ENCODE assay signal across 13 cellular contexts in the genomic region with DNA sequence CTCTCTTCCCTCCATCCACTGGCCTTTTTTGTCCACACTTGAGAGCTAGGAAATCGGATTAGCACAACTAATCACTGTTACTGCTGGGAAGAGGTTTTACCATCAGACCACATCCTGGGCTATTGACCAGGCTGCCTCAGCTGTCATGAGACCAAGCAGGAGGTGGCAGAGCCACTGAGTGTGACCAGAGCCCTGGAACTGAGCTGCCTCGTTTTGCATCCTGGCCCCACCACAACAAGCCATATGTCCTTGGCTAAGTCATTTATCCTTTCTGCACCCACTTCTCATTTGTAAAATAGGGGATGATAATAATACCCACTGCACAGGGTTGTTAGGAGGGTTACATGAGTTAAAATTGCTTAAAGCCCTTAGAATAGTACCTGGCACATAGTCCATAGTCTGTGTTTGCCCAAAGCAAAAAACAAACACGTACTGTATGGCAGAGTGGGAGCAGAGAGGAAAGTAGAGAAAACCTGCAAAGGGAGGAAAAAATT. TPM values are rescaled to one million over a fixed set of nuclear protein-coding genes. Genes with fewer than 3 reads are reported as not detected.
"Had no signal": no experiment of that assay in that cellular context is flagged by ENCODE, and none has a peak within 500 bp of the region (broad histone marks: within the 10 kb centered on the region; RNA-seq: fewer than 3 reads in every experiment).

No MANE protein-coding gene starts in this region.

- H3K27ac ChIP-seq: cardiac muscle cell had no signal

- H3K36me3 Mint-ChIP-seq: type B pancreatic cell had no signal

- H3K27ac Mint-ChIP-seq: activated CD4-positive, alpha-beta memory T cell treated with anti-CD3 and anti-CD28 coated beads, Interleukin-2, amount 10 ng/mL, durations not matched to agents 7 days and 5 days; activated CD4-positive, alpha-beta T cell treated with anti-CD3 and anti-CD28 coated beads for 36 hours; activated naive CD4-positive, alpha-beta T cell treated with anti-CD3 and anti-CD28 coated beads for 36 hours; nephron progenitor cell had no signal

- DNase-seq: activated CD4-positive, alpha-beta memory T cell treated with anti-CD3 and anti-CD28 coated beads, Interleukin-2, amount 10 ng/mL, durations not matched to agents 7 days and 5 days; activated CD4-positive, alpha-beta T cell treated with anti-CD3 and anti-CD28 coated beads for 36 hours; activated CD8-positive, alpha-beta memory T cell treated with anti-CD3 and anti-CD28 coated beads, Interleukin-2, amount 50 U/mL, for 4 hours; activated naive CD4-positive, alpha-beta T cell treated with anti-CD3 and anti-CD28 coated beads for 36 hours; hypothalamus; mammary epithelial cell; nephron progenitor cell; small intestine; SW 1271 had no signal

- H3K27me3 ChIP-seq: cardiac muscle cell had no signal

- H3K36me3 ChIP-seq: cardiac muscle cell had no signal

- ATAC-seq: activated CD4-positive, alpha-beta T cell treated with anti-CD3 and anti-CD28 coated beads for 36 hours; esophagus mucosa had no signal

- H3K4me3 Mint-ChIP-seq: activated CD4-positive, alpha-beta memory T cell treated with anti-CD3 and anti-CD28 coated beads, Interleukin-2, amount 10 ng/mL, durations not matched to agents 7 days and 5 days; activated CD4-positive, alpha-beta T cell treated with anti-CD3 and anti-CD28 coated beads for 36 hours; activated naive CD4-positive, alpha-beta T cell treated with anti-CD3 and anti-CD28 coated beads for 36 hours; nephron progenitor cell; T-helper 2 cell treated with Interferon-gamma antibody and Interleukin-4, amounts not matched to agents 5 μg/mL and 100 μg/mL, for 36 hours had no signal

- H3K4me3 ChIP-seq: cardiac muscle cell had no signal

- H3K9me3 Mint-ChIP-seq: activated CD4-positive, alpha-beta memory T cell treated with anti-CD3 and anti-CD28 coated beads, Interleukin-2, amount 10 ng/mL, durations not matched to agents 7 days and 5 days; activated naive CD4-positive, alpha-beta T cell treated with anti-CD3 and anti-CD28 coated beads for 36 hours; nephron progenitor cell; T-helper 2 cell treated with Interferon-gamma antibody and Interleukin-4, amounts not matched to agents 5 μg/mL and 100 μg/mL, for 36 hours; type B pancreatic cell had no signal

RNA-seq across cellular contexts. Expression of gene TMEM158, which starts 34.1 kb away (rescaled TPM):
- total RNA-seq: activated CD4-positive, alpha-beta memory T cell treated with anti-CD3 and anti-CD28 coated beads, Interleukin-2, amount 10 ng/mL, durations not matched to agents 7 days and 5 days; activated naive CD4-positive, alpha-beta T cell treated with anti-CD3 and anti-CD28 coated beads for 36 hours had no signal
